Comparison of ENCODE assay signal across 1 cellular context in the genomic region with DNA sequence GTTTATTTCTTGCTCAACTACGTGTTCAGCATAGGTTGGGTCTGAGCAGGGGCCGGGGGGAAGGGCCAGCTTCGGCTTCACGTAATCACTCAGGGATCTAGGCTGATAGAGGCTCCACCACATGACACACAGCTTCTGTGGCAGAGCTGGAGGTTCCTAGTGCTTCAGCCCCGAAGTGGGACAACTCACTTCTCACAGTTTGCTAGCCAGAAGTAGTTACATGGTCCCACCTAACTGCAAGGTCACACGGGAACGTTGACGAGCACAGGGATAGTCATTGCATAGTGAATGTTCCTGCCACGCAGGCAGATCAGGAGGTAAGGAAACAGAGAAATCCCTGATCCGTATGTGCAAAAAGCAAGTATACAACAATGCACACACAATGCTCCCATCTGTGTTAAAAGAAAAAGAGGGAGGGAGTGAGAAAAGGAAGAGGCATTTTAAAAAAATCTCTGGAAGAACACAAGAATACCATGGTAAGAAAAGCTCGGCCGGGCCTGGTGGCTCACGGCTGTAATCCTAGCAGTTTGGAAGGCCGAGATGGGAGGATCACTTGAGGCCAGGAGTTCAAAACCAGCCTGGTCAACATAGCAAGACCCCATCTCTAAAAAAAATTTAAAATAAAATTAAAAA.
TF ChIP-seq lines count a peak whose summit lies in the region.

No MANE protein-coding gene starts in this region.

TF ChIP-seq in GM23338, 12 proteins besides CTCF, POLR2A, EP300 and RAD21 (continued from another document):
- TF ChIP-seq, protein P1, sequence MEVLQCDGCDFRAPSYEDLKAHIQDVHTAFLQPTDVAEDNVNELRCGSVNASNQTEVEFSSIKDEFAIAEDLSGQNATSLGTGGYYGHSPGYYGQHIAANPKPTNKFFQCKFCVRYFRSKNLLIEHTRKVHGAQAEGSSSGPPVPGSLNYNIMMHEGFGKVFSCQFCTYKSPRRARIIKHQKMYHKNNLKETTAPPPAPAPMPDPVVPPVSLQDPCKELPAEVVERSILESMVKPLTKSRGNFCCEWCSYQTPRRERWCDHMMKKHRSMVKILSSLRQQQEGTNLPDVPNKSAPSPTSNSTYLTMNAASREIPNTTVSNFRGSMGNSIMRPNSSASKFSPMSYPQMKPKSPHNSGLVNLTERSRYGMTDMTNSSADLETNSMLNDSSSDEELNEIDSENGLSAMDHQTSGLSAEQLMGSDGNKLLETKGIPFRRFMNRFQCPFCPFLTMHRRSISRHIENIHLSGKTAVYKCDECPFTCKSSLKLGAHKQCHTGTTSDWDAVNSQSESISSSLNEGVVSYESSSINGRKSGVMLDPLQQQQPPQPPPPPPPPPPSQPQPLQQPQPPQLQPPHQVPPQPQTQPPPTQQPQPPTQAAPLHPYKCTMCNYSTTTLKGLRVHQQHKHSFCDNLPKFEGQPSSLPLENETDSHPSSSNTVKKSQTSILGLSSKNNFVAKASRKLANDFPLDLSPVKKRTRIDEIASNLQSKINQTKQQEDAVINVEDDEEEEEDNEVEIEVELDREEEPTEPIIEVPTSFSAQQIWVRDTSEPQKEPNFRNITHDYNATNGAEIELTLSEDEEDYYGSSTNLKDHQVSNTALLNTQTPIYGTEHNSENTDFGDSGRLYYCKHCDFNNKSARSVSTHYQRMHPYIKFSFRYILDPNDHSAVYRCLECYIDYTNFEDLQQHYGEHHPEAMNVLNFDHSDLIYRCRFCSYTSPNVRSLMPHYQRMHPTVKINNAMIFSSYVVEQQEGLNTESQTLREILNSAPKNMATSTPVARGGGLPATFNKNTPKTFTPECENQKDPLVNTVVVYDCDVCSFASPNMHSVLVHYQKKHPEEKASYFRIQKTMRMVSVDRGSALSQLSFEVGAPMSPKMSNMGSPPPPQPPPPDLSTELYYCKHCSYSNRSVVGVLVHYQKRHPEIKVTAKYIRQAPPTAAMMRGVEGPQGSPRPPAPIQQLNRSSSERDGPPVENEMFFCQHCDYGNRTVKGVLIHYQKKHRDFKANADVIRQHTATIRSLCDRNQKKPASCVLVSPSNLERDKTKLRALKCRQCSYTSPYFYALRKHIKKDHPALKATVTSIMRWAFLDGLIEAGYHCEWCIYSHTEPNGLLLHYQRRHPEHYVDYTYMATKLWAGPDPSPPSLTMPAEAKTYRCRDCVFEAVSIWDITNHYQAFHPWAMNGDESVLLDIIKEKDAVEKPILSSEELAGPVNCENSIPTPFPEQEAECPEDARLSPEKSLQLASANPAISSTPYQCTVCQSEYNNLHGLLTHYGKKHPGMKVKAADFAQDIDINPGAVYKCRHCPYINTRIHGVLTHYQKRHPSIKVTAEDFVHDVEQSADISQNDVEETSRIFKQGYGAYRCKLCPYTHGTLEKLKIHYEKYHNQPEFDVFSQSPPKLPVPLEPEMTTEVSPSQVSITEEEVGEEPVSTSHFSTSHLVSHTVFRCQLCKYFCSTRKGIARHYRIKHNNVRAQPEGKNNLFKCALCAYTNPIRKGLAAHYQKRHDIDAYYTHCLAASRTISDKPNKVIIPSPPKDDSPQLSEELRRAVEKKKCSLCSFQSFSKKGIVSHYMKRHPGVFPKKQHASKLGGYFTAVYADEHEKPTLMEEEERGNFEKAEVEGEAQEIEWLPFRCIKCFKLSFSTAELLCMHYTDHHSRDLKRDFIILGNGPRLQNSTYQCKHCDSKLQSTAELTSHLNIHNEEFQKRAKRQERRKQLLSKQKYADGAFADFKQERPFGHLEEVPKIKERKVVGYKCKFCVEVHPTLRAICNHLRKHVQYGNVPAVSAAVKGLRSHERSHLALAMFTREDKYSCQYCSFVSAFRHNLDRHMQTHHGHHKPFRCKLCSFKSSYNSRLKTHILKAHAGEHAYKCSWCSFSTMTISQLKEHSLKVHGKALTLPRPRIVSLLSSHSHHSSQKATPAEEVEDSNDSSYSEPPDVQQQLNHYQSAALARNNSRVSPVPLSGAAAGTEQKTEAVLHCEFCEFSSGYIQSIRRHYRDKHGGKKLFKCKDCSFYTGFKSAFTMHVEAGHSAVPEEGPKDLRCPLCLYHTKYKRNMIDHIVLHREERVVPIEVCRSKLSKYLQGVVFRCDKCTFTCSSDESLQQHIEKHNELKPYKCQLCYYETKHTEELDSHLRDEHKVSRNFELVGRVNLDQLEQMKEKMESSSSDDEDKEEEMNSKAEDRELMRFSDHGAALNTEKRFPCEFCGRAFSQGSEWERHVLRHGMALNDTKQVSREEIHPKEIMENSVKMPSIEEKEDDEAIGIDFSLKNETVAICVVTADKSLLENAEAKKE (CRISPR knock-in tag; IDR thresholded peaks at IDR 0.05), result no peak
- TF ChIP-seq, protein P2, sequence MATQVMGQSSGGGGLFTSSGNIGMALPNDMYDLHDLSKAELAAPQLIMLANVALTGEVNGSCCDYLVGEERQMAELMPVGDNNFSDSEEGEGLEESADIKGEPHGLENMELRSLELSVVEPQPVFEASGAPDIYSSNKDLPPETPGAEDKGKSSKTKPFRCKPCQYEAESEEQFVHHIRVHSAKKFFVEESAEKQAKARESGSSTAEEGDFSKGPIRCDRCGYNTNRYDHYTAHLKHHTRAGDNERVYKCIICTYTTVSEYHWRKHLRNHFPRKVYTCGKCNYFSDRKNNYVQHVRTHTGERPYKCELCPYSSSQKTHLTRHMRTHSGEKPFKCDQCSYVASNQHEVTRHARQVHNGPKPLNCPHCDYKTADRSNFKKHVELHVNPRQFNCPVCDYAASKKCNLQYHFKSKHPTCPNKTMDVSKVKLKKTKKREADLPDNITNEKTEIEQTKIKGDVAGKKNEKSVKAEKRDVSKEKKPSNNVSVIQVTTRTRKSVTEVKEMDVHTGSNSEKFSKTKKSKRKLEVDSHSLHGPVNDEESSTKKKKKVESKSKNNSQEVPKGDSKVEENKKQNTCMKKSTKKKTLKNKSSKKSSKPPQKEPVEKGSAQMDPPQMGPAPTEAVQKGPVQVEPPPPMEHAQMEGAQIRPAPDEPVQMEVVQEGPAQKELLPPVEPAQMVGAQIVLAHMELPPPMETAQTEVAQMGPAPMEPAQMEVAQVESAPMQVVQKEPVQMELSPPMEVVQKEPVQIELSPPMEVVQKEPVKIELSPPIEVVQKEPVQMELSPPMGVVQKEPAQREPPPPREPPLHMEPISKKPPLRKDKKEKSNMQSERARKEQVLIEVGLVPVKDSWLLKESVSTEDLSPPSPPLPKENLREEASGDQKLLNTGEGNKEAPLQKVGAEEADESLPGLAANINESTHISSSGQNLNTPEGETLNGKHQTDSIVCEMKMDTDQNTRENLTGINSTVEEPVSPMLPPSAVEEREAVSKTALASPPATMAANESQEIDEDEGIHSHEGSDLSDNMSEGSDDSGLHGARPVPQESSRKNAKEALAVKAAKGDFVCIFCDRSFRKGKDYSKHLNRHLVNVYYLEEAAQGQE (IDR thresholded peaks at IDR 0.05; ENCODE audit: unreplicated experiment), result no peak
- TF ChIP-seq ZNF114 (CRISPR knock-in tag; IDR thresholded peaks at IDR 0.05) (no peak), POLR2AphosphoS5 (IDR thresholded peaks at IDR 0.05; ENCODE audit: low read depth) (no peak), EZH2phosphoT487 (IDR thresholded peaks at IDR 0.05; ENCODE audit: unreplicated experiment) (no peak)
